Comparison of ENCODE assay signal across 8 cellular contexts in genomic region chr7:518630-519428, GRCh38. TPM values are rescaled to one million over a fixed set of nuclear protein-coding genes. Genes with fewer than 3 reads are reported as not detected.
DNase-seq lines count a peak whose midpoint lies in the region; ATAC-seq and TF ChIP-seq lines count a peak whose summit lies in the region.

No MANE protein-coding gene starts in this region.

- peaks cover 8 to 22% (median 14%) of the 10 kb centered on the region in 4 donors for H3K4me1 Mint-ChIP-seq in CD4-positive, alpha-beta memory T cell

- peaks cover 25% of the 10 kb centered on the region for H3K4me1 ChIP-seq in CD4-positive, alpha-beta memory T cell (ENCODE audit: insufficient read depth, low read length)
- H3K4me1 ChIP-seq in SJSA1 (replicated peaks) (peaks cover 55% of the 10 kb centered on the region), breast epithelium (peaks cover 6 to 9% of the 10 kb centered on the region in 2 donors), iPS-18a (ENCODE audit: control insufficient read depth, low read depth, low read length) (peaks cover 20% of the 10 kb centered on the region)

- TF ChIP-seq POLR2A in breast epithelium (IDR thresholded peaks at IDR 0.05), result peak; percentile 28

- ATAC-seq in GM18861 (IDR thresholded peaks at IDR 0.05; ENCODE audit: unreplicated experiment), result no peak
- no peak for ATAC-seq in GM21576 (IDR thresholded peaks at IDR 0.05; ENCODE audit: unreplicated experiment)

- H3K36me3 ChIP-seq in CD4-positive, alpha-beta memory T cell (ENCODE audit: insufficient read depth, low read length), result no peaks in the 10 kb centered on the region
- H3K36me3 ChIP-seq in SJSA1 (peaks cover 8% of the 10 kb centered on the region; the same call in 1 of the 2 replicates), breast epithelium (no peaks in the 10 kb centered on the region), iPS-18a (ENCODE audit: control insufficient read depth, low read depth, low read length) (no peaks in the 10 kb centered on the region)

- TF ChIP-seq CTCF in breast epithelium (IDR thresholded peaks at IDR 0.05), result peak in 1 of 3 donors; percentile 8

- peaks cover 8% of the 10 kb centered on the region for H3K27me3 ChIP-seq in CD4-positive, alpha-beta memory T cell (ENCODE audit: insufficient read depth, low read length)
- H3K27me3 ChIP-seq in SJSA1 (replicated peaks) (peaks cover 35% of the 10 kb centered on the region), breast epithelium (peaks cover 0 to 32% of the 10 kb centered on the region in 2 donors), iPS-18a (ENCODE audit: control insufficient read depth, insufficient read depth, low read length) (peaks cover 52% of the 10 kb centered on the region)

- no peaks in the 10 kb centered on the region for H3K36me3 Mint-ChIP-seq in CD4-positive, alpha-beta memory T cell

- H3K9me3 ChIP-seq in CD4-positive, alpha-beta memory T cell (ENCODE audit: control insufficient read depth in 1 of 2, low read length in 2 of 2), result no peaks in the 10 kb centered on the region
- H3K9me3 ChIP-seq in SJSA1 (replicated peaks), result no peaks in the 10 kb centered on the region
- H3K9me3 ChIP-seq in breast epithelium, result no peaks in the 10 kb centered on the region
- H3K9me3 ChIP-seq in iPS-18a (ENCODE audit: control insufficient read depth, low read depth, low read length), result no peaks in the 10 kb centered on the region

- no peak overlapping the region for H3K27ac ChIP-seq in CD4-positive, alpha-beta memory T cell (ENCODE audit: low read depth, low read length)
- no peak overlapping the region for H3K27ac ChIP-seq in SJSA1
- H3K27ac ChIP-seq in breast epithelium, result peak overlapping the region; percentile 84 to 90
- H3K27ac ChIP-seq in iPS-18a (ENCODE audit: low read length), result no peak overlapping the region

- intact Hi-C loops in CD4-positive, alpha-beta memory T cell (cut with micrococcal nuclease), result loop anchor here (5.0 kb wide), 1 partner anchor 187 kb away; no protein-coding TSS in a partner anchor
- intact Hi-C loops in breast epithelium (cut with DNase I; ENCODE audit: low total_unique reads), result no loop called here

- POLR2A ChIA-PET in CD4-positive, alpha-beta memory T cell (lab: Charles Lee; ENCODE audit: partially characterized antibody), result interaction anchor here (1.6 kb wide), 1 partner anchor 157 kb away, joined by 5 read pairs; no protein-coding TSS in a partner anchor
- POLR2A ChIA-PET in HEK293T (lab: Yijun Ruan, JAX), result no interaction called here

- peak in 1 of 5 donors; percentile 19 for DNase-seq in CD4-positive, alpha-beta memory T cell
- DNase-seq in HEK293T (ENCODE audit: extremely low spot score) (peak; percentile 45), SJSA1 (ENCODE audit: low read depth in 1 of 2, low spot score in 2 of 2) (peak; percentile 76 to 80), breast epithelium (ENCODE audit: low spot score in 2 of 2) (peak; percentile 81 to 86), retina (peak; percentile 82)

- CTCF ChIA-PET in CD4-positive, alpha-beta memory T cell (lab: Charles Lee; ENCODE audit: partially characterized antibody), result no interaction called here
- CTCF ChIA-PET in HEK293T (lab: Yijun Ruan, JAX), result no interaction called here

- peaks cover 17 to 25% of the 10 kb centered on the region in 2 donors for H3K27me3 Mint-ChIP-seq in CD4-positive, alpha-beta memory T cell

- H3K9ac ChIP-seq in iPS-18a (ENCODE audit: low read length), result no peak overlapping the region

- no peaks in the 10 kb centered on the region for H3K9me3 Mint-ChIP-seq in CD4-positive, alpha-beta memory T cell

- H3K27ac Mint-ChIP-seq in CD4-positive, alpha-beta memory T cell, result no peak overlapping the region

- H3K4me3 ChIP-seq in CD4-positive, alpha-beta memory T cell (ENCODE audit: low read length in 2 of 2), result no peak overlapping the region
- H3K4me3 ChIP-seq in SJSA1 (peak overlapping the region; percentile 64), breast epithelium (peak overlapping the region; percentile 66 to 92 (median 76)), iPS-18a (ENCODE audit: low read length) (peak overlapping the region; percentile 78)

- peak overlapping the region; percentile 57 to 87 (median 74) for H3K4me3 Mint-ChIP-seq in CD4-positive, alpha-beta memory T cell

TF ChIP-seq in HEK293T, 16 proteins besides CTCF, POLR2A, EP300 and RAD21:
- no peak for TF ChIP-seq LEF1 (IDR thresholded peaks at IDR 0.05; ENCODE audit: borderline replicate concordance)
- no peak for TF ChIP-seq TARDBP (IDR thresholded peaks at IDR 0.05)
- TF ChIP-seq SUZ12 (IDR thresholded peaks at IDR 0.05), result no peak
- TF ChIP-seq FOXK2 (IDR thresholded peaks at IDR 0.05), result no peak
- TF ChIP-seq ARNT (IDR thresholded peaks at IDR 0.05), result no peak
- no peak for TF ChIP-seq FOXA1 (IDR thresholded peaks at IDR 0.05)
- TF ChIP-seq SP1 (IDR thresholded peaks at IDR 0.05), result no peak
- no peak for TF ChIP-seq NFRKB (IDR thresholded peaks at IDR 0.05)
- TF ChIP-seq CTBP1 (IDR thresholded peaks at IDR 0.05; ENCODE audit: borderline replicate concordance), result no peak
- TF ChIP-seq FOXM1 (IDR thresholded peaks at IDR 0.05; ENCODE audit: borderline replicate concordance), result no peak
- TF ChIP-seq ELF4 (IDR thresholded peaks at IDR 0.05), result no peak
- TF ChIP-seq ZNF384 (IDR thresholded peaks at IDR 0.05), result no peak
- TF ChIP-seq L3MBTL2 (conservative IDR thresholded peaks at IDR 0.05), result no peak
- no peak for TF ChIP-seq PKNOX1 (IDR thresholded peaks at IDR 0.05)

RNA-seq across cellular contexts. Expression of gene PDGFA, which starts 0.8 kb away (rescaled TPM):
- total RNA-seq in CD4-positive, alpha-beta memory T cell, result under 1 TPM in 1 of 2 experiments, not detected in 1; 0.20 TPM
- not detected for polyA plus RNA-seq in CD4-positive, alpha-beta memory T cell
- total RNA-seq in SJSA1 (2014; rRNA removed; shearing (Covaris generic)), result 21.3 and 24.8 TPM in 2 replicates
- 10 to 100 TPM; 19.8 to 33.4 (median 31.2) TPM for total RNA-seq in breast epithelium

Comparison
In these comparisons a context has a peak if more than half of its experiments do, and no peak if none do; other contexts are left out.
1. H3K27ac ChIP-seq: peak in breast epithelium (2 of 2); none in CD4-positive, alpha-beta memory T cell (single experiment), SJSA1 (single experiment) and iPS-18a (single experiment).
2. H3K4me3 ChIP-seq: peak in SJSA1 (single experiment), breast epithelium (3 of 3) and iPS-18a (single experiment); none in CD4-positive, alpha-beta memory T cell (0 of 2).
3. RNA of gene PDGFA, which starts 0.8 kb away (total RNA-seq): 19.8 to 33.4 TPM in breast epithelium and 21.3 to 24.8 TPM in SJSA1; 0.20 TPM in CD4-positive, alpha-beta memory T cell; every median in the first group is over 10 times any median in the second.